ENCODE assay signal across 2 cellular contexts in the genomic region with DNA sequence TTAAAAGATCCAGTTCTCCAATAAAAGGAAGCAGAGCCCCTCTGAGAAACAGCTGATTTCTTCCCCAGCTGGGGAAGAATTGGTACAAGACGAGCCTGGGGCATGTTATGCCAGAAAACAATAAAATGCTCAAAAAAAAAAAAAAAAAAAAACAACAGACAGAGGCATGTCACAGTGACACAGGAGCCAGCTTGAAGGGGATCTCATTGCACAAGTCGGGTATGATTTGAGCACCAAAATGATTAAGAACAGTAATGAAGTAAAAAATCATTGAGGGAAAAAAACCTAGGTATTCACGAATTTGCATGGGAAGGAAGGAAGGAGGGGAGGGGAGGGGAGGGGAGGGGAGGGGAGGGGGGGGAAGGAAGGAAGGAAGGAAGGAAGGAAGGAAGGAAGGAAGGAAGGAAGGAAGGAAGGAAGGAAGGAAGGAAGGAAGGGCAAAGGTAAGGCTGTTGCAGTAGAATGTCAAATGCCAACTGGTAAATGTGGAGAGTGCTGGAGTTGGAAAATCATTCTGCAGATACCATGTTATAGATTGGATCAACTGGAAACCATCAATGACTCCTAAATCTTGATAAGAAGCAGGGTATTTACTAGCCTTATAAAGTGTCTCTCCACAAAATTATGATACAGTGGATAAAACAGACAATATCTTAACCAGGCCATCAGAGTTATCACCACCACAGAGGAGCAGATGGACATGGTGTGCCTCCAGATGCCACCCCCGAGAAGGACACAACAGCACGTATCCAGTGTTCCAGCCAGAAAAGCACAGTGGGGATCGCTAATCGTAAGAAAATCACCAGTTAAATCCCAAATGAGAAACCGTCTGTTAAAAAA.
TF ChIP-seq lines count a peak whose summit lies in the region.

No MANE protein-coding gene starts in this region.

TF ChIP-seq in HepG2, 621 proteins besides CTCF, POLR2A, EP300 and RAD21 (continued from another document):
- TF ChIP-seq GLI4 (CRISPR knock-in tag; IDR thresholded peaks at IDR 0.05; ENCODE audit: borderline replicate concordance) (no peak), HNRNPK (IDR thresholded peaks at IDR 0.05; ENCODE audit: low read depth, low read length, poor library complexity, severe bottlenecking) (peak; percentile 11)

TF ChIP-seq in WTC11, 78 proteins besides CTCF, POLR2A, EP300 and RAD21:
- TF ChIP-seq, protein P1, sequence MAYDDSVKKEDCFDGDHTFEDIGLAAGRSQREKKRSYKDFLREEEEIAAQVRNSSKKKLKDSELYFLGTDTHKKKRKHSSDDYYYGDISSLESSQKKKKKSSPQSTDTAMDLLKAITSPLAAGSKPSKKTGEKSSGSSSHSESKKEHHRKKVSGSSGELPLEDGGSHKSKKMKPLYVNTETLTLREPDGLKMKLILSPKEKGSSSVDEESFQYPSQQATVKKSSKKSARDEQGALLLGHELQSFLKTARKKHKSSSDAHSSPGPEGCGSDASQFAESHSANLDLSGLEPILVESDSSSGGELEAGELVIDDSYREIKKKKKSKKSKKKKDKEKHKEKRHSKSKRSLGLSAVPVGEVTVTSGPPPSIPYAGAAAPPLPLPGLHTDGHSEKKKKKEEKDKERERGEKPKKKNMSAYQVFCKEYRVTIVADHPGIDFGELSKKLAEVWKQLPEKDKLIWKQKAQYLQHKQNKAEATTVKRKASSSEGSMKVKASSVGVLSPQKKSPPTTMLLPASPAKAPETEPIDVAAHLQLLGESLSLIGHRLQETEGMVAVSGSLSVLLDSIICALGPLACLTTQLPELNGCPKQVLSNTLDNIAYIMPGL (CRISPR knock-in tag; IDR thresholded peaks at IDR 0.05) = no peak
- TF ChIP-seq, protein P2, sequence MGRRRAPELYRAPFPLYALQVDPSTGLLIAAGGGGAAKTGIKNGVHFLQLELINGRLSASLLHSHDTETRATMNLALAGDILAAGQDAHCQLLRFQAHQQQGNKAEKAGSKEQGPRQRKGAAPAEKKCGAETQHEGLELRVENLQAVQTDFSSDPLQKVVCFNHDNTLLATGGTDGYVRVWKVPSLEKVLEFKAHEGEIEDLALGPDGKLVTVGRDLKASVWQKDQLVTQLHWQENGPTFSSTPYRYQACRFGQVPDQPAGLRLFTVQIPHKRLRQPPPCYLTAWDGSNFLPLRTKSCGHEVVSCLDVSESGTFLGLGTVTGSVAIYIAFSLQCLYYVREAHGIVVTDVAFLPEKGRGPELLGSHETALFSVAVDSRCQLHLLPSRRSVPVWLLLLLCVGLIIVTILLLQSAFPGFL (CRISPR knock-in tag; IDR thresholded peaks at IDR 0.05; ENCODE audit: borderline replicate concordance) = no peak
- TF ChIP-seq NFE2L1 (CRISPR knock-in tag; IDR thresholded peaks at IDR 0.05) = no peak
- TF ChIP-seq, protein P3, sequence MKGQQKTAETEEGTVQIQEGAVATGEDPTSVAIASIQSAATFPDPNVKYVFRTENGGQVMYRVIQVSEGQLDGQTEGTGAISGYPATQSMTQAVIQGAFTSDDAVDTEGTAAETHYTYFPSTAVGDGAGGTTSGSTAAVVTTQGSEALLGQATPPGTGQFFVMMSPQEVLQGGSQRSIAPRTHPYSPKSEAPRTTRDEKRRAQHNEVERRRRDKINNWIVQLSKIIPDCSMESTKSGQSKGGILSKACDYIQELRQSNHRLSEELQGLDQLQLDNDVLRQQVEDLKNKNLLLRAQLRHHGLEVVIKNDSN (CRISPR knock-in tag; IDR thresholded peaks at IDR 0.05) = no peak
- TF ChIP-seq, protein P4, sequence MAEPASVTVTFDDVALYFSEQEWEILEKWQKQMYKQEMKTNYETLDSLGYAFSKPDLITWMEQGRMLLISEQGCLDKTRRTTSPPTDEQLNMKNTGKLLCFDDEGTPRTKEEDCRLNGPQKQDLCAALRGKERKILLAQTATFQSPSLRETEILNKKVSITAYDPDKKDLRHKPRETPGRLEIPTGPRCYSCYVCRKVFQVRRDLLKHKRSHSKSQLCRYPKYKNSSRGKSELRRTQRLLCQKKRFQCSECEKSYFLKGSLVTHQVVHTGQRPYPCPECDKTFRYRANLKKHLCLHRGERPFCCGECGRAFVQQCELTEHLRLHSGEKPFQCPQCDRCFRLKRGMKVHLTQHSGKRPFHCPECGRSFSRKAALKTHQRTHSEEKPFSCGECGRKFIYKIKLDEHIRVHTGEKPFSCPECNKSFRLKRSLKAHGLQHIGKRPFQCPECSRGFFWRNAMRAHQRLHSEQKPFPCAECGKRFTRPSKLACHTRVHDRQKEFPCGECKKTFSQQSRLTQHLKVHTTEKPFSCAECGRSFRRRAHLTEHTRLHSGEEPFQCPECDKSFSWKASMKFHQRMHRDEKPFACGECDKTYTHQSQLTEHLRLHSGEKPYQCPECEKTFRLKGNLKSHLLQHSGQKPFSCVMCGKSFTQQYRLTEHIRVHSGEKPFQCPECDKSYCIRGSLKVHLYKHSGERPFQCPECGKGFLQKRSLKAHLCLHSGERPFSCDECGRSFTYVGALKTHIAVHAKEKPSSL (CRISPR knock-in tag; conservative IDR thresholded peaks at IDR 0.05) = no peak
- TF ChIP-seq, protein P5, sequence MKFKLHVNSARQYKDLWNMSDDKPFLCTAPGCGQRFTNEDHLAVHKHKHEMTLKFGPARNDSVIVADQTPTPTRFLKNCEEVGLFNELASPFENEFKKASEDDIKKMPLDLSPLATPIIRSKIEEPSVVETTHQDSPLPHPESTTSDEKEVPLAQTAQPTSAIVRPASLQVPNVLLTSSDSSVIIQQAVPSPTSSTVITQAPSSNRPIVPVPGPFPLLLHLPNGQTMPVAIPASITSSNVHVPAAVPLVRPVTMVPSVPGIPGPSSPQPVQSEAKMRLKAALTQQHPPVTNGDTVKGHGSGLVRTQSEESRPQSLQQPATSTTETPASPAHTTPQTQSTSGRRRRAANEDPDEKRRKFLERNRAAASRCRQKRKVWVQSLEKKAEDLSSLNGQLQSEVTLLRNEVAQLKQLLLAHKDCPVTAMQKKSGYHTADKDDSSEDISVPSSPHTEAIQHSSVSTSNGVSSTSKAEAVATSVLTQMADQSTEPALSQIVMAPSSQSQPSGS (CRISPR knock-in tag; IDR thresholded peaks at IDR 0.05; ENCODE audit: borderline replicate concordance, low read depth) = no peak
